ENCODE assay signal across 9 cellular contexts in the genomic region with DNA sequence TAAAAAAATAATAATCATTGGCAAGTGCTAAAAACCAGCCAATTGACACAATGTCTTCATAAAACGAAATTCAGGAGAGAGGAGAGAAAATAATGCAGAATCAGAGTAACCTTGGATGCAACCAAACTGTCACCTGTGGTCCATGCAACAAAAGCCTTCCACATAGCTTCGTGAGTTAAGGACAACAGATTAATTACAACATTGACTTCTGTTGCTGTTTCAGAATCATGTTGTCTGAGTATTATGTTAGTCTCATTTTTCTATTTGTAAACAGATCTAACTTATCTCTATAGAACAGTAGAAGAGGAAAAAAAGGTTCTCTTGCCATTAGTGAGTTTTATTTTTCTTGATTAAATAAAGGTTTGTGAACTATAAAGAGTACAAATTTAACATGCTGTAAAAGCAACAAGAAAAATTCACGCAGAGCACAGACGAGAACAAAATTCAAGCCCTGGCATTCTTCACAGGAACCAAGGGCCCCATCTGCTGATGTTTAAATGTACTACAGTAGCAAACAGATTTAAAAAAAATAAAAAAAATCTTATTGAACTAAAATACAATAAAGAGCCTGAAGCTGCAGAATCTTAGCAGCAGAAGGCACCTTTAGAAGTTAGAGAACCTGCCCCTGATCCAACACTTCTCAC.
DNase-seq lines count a peak whose midpoint lies in the region; ATAC-seq, FAIRE-seq and TF ChIP-seq lines count a peak whose summit lies in the region.
"Had no signal": no experiment of that assay in that cellular context is flagged by ENCODE, and none has a peak within 500 bp of the region (broad histone marks: within the 10 kb centered on the region; RNA-seq: fewer than 3 reads in every experiment).

No MANE protein-coding gene starts in this region.

- no peaks in the 10 kb centered on the region for H3K4me1 ChIP-seq in pancreas

- H3K4me1 Mint-ChIP-seq in immature natural killer cell (no peaks in the 10 kb centered on the region), natural killer cell (no peaks in the 10 kb centered on the region)

- DNase-seq in GM03348 (ENCODE audit: low spot score) (peak; percentile 54), NCI-H2171 treated with DMSO at 0.1 percent for 48 hours (lab: John Stamatoyannopoulos, UW) (peak; percentile 50), epithelial cell of esophagus (ENCODE audit: low read depth) (peak; percentile 42), pancreas (peak in 3 of 6 donors; percentile 11 to 15 (median 13)), immature natural killer cell (no peak), natural killer cell (no peak)
- no peak for DNase-seq in activated CD8-positive, alpha-beta memory T cell treated with anti-CD3 and anti-CD28 coated beads, Interleukin-2, amount 50 U/mL, for 48 hours

- H3K27me3 Mint-ChIP-seq in immature natural killer cell (ENCODE audit: low read depth in 3 of 3): peaks cover 0 to 3% (median 2%) of the 10 kb centered on the region in 3 donors
- no peaks in the 10 kb centered on the region for H3K27me3 Mint-ChIP-seq in natural killer cell (ENCODE audit: low read depth in 2 of 2)

- H3K27me3 ChIP-seq in pancreas: no peaks in the 10 kb centered on the region

- ATAC-seq in pancreas (peak; percentile 58 to 94 (median 88)), GM21737 (IDR thresholded peaks at IDR 0.05; ENCODE audit: unreplicated experiment) (no peak), natural killer cell (no peak)

- 12 to 14% methylated on average over 4 of the region's 4 CpGs for WGBS in pancreas, 2 donors

- H3K36me3 ChIP-seq in pancreas: no peaks in the 10 kb centered on the region

- H3K36me3 Mint-ChIP-seq in immature natural killer cell: no peaks in the 10 kb centered on the region
- H3K36me3 Mint-ChIP-seq in natural killer cell: no peaks in the 10 kb centered on the region

- no peaks in the 10 kb centered on the region for H3K9me3 ChIP-seq in pancreas

- H3K4me3 Mint-ChIP-seq in immature natural killer cell (no peak overlapping the region), natural killer cell (no peak overlapping the region)

- TF ChIP-seq CTCF in epithelial cell of esophagus (IDR thresholded peaks at IDR 0.05; ENCODE audit: insufficient read depth, low read depth, low read length, missing control alignments): peak; percentile 54
- peak in 3 of 4 donors; percentile 40 to 51 (median 40) for TF ChIP-seq CTCF in pancreas (IDR thresholded peaks at IDR 0.05)
- no peak for TF ChIP-seq CTCF in natural killer cell (IDR thresholded peaks at IDR 0.05)

- intact Hi-C loops in pancreas (cut with DNase I) (loop anchor here in 2 of 3 donors (5.0 to 10.0 kb wide), 3 partner anchors 118 to 1008 kb away; no protein-coding TSS in a partner anchor), natural killer cell (cut with micrococcal nuclease) (no loop called here)

- H3K9me3 Mint-ChIP-seq in immature natural killer cell: peaks cover 0 to 3% (median 0%) of the 10 kb centered on the region in 6 donors
- H3K9me3 Mint-ChIP-seq in natural killer cell: peaks cover 2 to 9% of the 10 kb centered on the region in 2 donors

- peak; percentile 29 for FAIRE-seq in pancreas (lab: Jason Lieb, UNC)

- no peak overlapping the region for H3K27ac ChIP-seq in pancreas

- H3K4me3 ChIP-seq in epithelial cell of esophagus (ENCODE audit: low read length) (no peak overlapping the region), pancreas (no peak overlapping the region)
- H3K4me3 ChIP-seq: lung had no signal

- H3K27ac Mint-ChIP-seq in immature natural killer cell (no peak overlapping the region), natural killer cell (no peak overlapping the region)

Comparison
In these comparisons a context has a peak if more than half of its experiments do, and no peak if none do; other contexts are left out.
1. DNase-seq: peak in GM03348 (single experiment), NCI-H2171 treated with DMSO at 0.1 percent for 48 hours (single experiment) and epithelial cell of esophagus (single experiment); none in immature natural killer cell (0 of 3), natural killer cell (single experiment) and activated CD8-positive, alpha-beta memory T cell treated with anti-CD3 and anti-CD28 coated beads, Interleukin-2, amount 50 U/mL, for 48 hours (single experiment).
2. ATAC-seq: peak in pancreas (4 of 4); none in GM21737 (single experiment) and natural killer cell (0 of 3).